ENCODE assay signal across 26 cellular contexts in genomic region chr1:168686666-168687065, GRCh38. TPM values are rescaled to one million over a fixed set of nuclear protein-coding genes. Genes with fewer than 3 reads are reported as not detected.
DNase-seq lines count a peak whose midpoint lies in the region; ATAC-seq, FAIRE-seq and TF ChIP-seq lines count a peak whose summit lies in the region.
"Had no signal": no experiment of that assay in that cellular context is flagged by ENCODE, and none has a peak within 500 bp of the region (broad histone marks: within the 10 kb centered on the region; RNA-seq: fewer than 3 reads in every experiment).

No MANE protein-coding gene starts in this region.

- no peaks in the 10 kb centered on the region for H3K9me2 ChIP-seq in hepatocyte (replicated peaks; ENCODE audit: insufficient read depth)
- H3K9me2 ChIP-seq: SK-N-SH had no signal

- peaks cover 17% of the 10 kb centered on the region for H3K27me3 Mint-ChIP-seq in activated CD4-positive, alpha-beta memory T cell treated with anti-CD3 and anti-CD28 coated beads for 36 hours
- peaks cover 8% of the 10 kb centered on the region for H3K27me3 Mint-ChIP-seq in activated naive CD8-positive, alpha-beta T cell treated with anti-CD3 and anti-CD28 coated beads, Interleukin-2, amount 50 U/mL, for 24 hours

- TF ChIP-seq CTCF in hepatocyte (IDR thresholded peaks at IDR 0.05; ENCODE audit: poor library complexity) (no peak), HepG2 (CRISPR knock-in tag; IDR thresholded peaks at IDR 0.05) (no peak)

- no peak for FAIRE-seq in HepG2 (lab: Jason Lieb, UNC)
- FAIRE-seq: GM12892, GM19239, H54, HTR-8/SVneo had no signal

- H4K20me1 ChIP-seq in hepatocyte (ENCODE audit: insufficient read depth, poor library complexity, severe bottlenecking) (no peaks in the 10 kb centered on the region), HepG2 (ENCODE audit: insufficient read depth, low read length) (no peaks in the 10 kb centered on the region)

- in situ Hi-C loops in HepG2 (cut with HindIII; ENCODE audit: extremely low pct_ligation_motif_present, low pct_unique_long_range_greater_than_20kb) = no loop called here

- H3K4me3 Mint-ChIP-seq in activated CD4-positive, alpha-beta memory T cell treated with anti-CD3 and anti-CD28 coated beads for 36 hours = no peak overlapping the region
- no peak overlapping the region for H3K4me3 Mint-ChIP-seq in activated naive CD8-positive, alpha-beta T cell treated with anti-CD3 and anti-CD28 coated beads, Interleukin-2, amount 50 U/mL, for 24 hours
- H3K4me3 Mint-ChIP-seq: CD14-positive monocyte; CD8-positive, alpha-beta memory T cell had no signal

- intact Hi-C loops in HepG2 (cut with micrococcal nuclease; ENCODE audit: unreplicated experiment) = loop anchor here (5.0 kb wide), 1 partner anchor 421 kb away; the partner anchor contains the start of gene ATP1B1
- intact Hi-C loops in activated CD4-positive, alpha-beta memory T cell treated with anti-CD3 and anti-CD28 coated beads for 36 hours (cut with micrococcal nuclease) = no loop called here

- H3K27me3 ChIP-seq in hepatocyte (no peaks in the 10 kb centered on the region), HepG2 (ENCODE audit: control insufficient read depth in 1 of 2, insufficient read depth in 2 of 2, low read length in 2 of 2) (no peaks in the 10 kb centered on the region)
- H3K27me3 ChIP-seq: BE2C, MG63 had no signal

- H3K4me1 Mint-ChIP-seq in activated CD4-positive, alpha-beta memory T cell treated with anti-CD3 and anti-CD28 coated beads for 36 hours (ENCODE audit: low read depth) = no peaks in the 10 kb centered on the region
- H3K4me1 Mint-ChIP-seq in activated naive CD8-positive, alpha-beta T cell treated with anti-CD3 and anti-CD28 coated beads, Interleukin-2, amount 50 U/mL, for 24 hours = no peaks in the 10 kb centered on the region
- H3K4me1 Mint-ChIP-seq: CD14-positive monocyte; CD8-positive, alpha-beta memory T cell had no signal

- CTCF ChIA-PET in HepG2 (lab: Yijun Ruan, JAX; ENCODE audit: low intra/inter-chr PET ratio, low total read pairs) = no interaction called here
- CTCF ChIA-PET in activated CD4-positive, alpha-beta memory T cell treated with anti-CD3 and anti-CD28 coated beads for 36 hours (lab: Charles Lee) = no interaction called here

- H3K4me3 ChIP-seq in hepatocyte (no peak overlapping the region), HepG2 (replicated peaks in 1 of 3; ENCODE audit: insufficient read depth in 1 of 3, low read depth in 2 of 3, low read length in 3 of 3) (peak overlapping the region in 1 of 3 experiments; percentile 3; a peak in 1 of 6 replicates)
- H3K4me3 ChIP-seq: MG63 had no signal

- H3K27ac ChIP-seq in hepatocyte (peak overlapping the region; percentile 88), HepG2 (ENCODE audit: extremely low read length, insufficient read depth, low read length) (peak overlapping the region; percentile 74)

- 80% methylated on average over 2 of the region's 2 CpGs for WGBS in hepatocyte (ENCODE audit: low lambda C conversion rate, missing lambda C conversion rate)
- WGBS in HepG2 (ENCODE audit: low lambda C conversion rate) = 63% methylated on average over 2 of the region's 2 CpGs

- H3K36me3 Mint-ChIP-seq in activated CD4-positive, alpha-beta memory T cell treated with anti-CD3 and anti-CD28 coated beads for 36 hours = no peaks in the 10 kb centered on the region
- no peaks in the 10 kb centered on the region for H3K36me3 Mint-ChIP-seq in activated naive CD8-positive, alpha-beta T cell treated with anti-CD3 and anti-CD28 coated beads, Interleukin-2, amount 50 U/mL, for 24 hours (ENCODE audit: low read depth)
- H3K36me3 Mint-ChIP-seq: CD14-positive monocyte had no signal

- ATAC-seq in HepG2 = peak; percentile 27
- no peak for ATAC-seq in activated naive CD8-positive, alpha-beta T cell treated with anti-CD3 and anti-CD28 coated beads, Interleukin-2, amount 50 U/mL, for 24 hours
- ATAC-seq in HG03571 (IDR thresholded peaks at IDR 0.05; ENCODE audit: unreplicated experiment) = no peak

- H3K36me3 ChIP-seq in hepatocyte (replicated peaks; ENCODE audit: insufficient read depth, low read depth) (no peaks in the 10 kb centered on the region), HepG2 (replicated peaks in 1 of 2; ENCODE audit: control insufficient read depth in 1 of 2, insufficient read depth in 2 of 2, low read length in 2 of 2) (no peaks in the 10 kb centered on the region)
- H3K36me3 ChIP-seq: BE2C, MG63 had no signal

- BruUV-seq in HepG2 (replicated peaks; lab: Mats Ljungman, UMichigan) = no TSS peak

- H3K9me3 ChIP-seq in hepatocyte (ENCODE audit: low read depth) (no peaks in the 10 kb centered on the region), HepG2 (ENCODE audit: low read length) (no peaks in the 10 kb centered on the region)
- H3K9me3 ChIP-seq: SK-N-SH had no signal

- peaks cover 5% of the 10 kb centered on the region for H3K9me3 Mint-ChIP-seq in activated CD4-positive, alpha-beta memory T cell treated with anti-CD3 and anti-CD28 coated beads for 36 hours
- peaks cover 3% of the 10 kb centered on the region for H3K9me3 Mint-ChIP-seq in activated naive CD8-positive, alpha-beta T cell treated with anti-CD3 and anti-CD28 coated beads, Interleukin-2, amount 50 U/mL, for 24 hours

- peak overlapping the region; percentile 33 for H3K9ac ChIP-seq in HepG2 (ENCODE audit: insufficient read depth, low read depth, low read length)
- H3K9ac ChIP-seq: SK-N-SH had no signal

- TF ChIP-seq RAD21 in HepG2 (CRISPR knock-in tag; IDR thresholded peaks at IDR 0.05) = no peak

- no peak overlapping the region for H3K4me2 ChIP-seq in hepatocyte
- H3K4me2 ChIP-seq in HepG2 (ENCODE audit: low read depth, low read length) = peak overlapping the region; percentile 33
- H3K4me2 ChIP-seq: SK-N-SH had no signal

- TF ChIP-seq POLR2A in HepG2 (IDR thresholded peaks at IDR 0.05; ENCODE audit: insufficient read depth in 1 of 2, low read depth in 2 of 2, low read length in 2 of 2) = no peak

- POLR2A ChIA-PET in HepG2 (lab: Yijun Ruan, JAX) = no interaction called here
- POLR2A ChIA-PET in activated CD4-positive, alpha-beta memory T cell treated with anti-CD3 and anti-CD28 coated beads for 36 hours (lab: Charles Lee) = no interaction called here

- H2AFZ ChIP-seq in hepatocyte = no peak overlapping the region
- no peak overlapping the region for H2AFZ ChIP-seq in HepG2 (ENCODE audit: low read length)

- H3K27ac Mint-ChIP-seq in activated CD4-positive, alpha-beta memory T cell treated with anti-CD3 and anti-CD28 coated beads for 36 hours = no peak overlapping the region
- no peak overlapping the region for H3K27ac Mint-ChIP-seq in activated naive CD8-positive, alpha-beta T cell treated with anti-CD3 and anti-CD28 coated beads, Interleukin-2, amount 50 U/mL, for 24 hours
- H3K27ac Mint-ChIP-seq: CD14-positive monocyte; CD8-positive, alpha-beta memory T cell had no signal

- peak; percentile 62 for DNase-seq in DMS53 treated with DMSO at 0.1 percent for 48 hours (lab: John Stamatoyannopoulos, UW; ENCODE audit: unreplicated experiment)
- DNase-seq in hepatocyte (ENCODE audit: low spot score) = peak; percentile 39
- DNase-seq in HepG2 (ENCODE audit: low spot score) = peak; percentile 65
- DNase-seq in activated CD4-positive, alpha-beta memory T cell treated with anti-CD3 and anti-CD28 coated beads for 36 hours = no peak
- DNase-seq in GM19238 (ENCODE audit: insufficient read length, low spot score) = no peak
- no peak for DNase-seq in activated naive CD8-positive, alpha-beta T cell treated with anti-CD3 and anti-CD28 coated beads, Interleukin-2, amount 50 U/mL, for 24 hours
- DNase-seq: ACHN; BE2C; CD8-positive, alpha-beta memory T cell; DMS79 treated with DMSO at 0.1 percent for 48 hours; KG1; MG63; NCI-H1105 treated with DMSO at 0.1 percent for 48 hours; NCI-H146; NCI-H1930; NCI-H2107; NCI-H524; NCI-H774; SK-N-SH; SW 1271 had no signal

- TF ChIP-seq EP300 in HepG2 (IDR thresholded peaks at IDR 0.05; ENCODE audit: low read depth in 2 of 2, low read length in 2 of 2) (no peak; a peak in 1 of 4 replicates), HepG2 (CRISPR knock-in tag; IDR thresholded peaks at IDR 0.05; ENCODE audit: borderline replicate concordance) (no peak)

- H3K79me2 ChIP-seq in hepatocyte (no peaks in the 10 kb centered on the region), HepG2 (ENCODE audit: insufficient read depth, low read length) (no peaks in the 10 kb centered on the region)

- H3K4me1 ChIP-seq in hepatocyte (ENCODE audit: insufficient read depth) = peaks cover 33% of the 10 kb centered on the region
- peaks cover 92% of the 10 kb centered on the region for H3K4me1 ChIP-seq in HepG2 (ENCODE audit: insufficient read depth, low read length)

TF ChIP-seq in HepG2, 621 proteins besides CTCF, POLR2A, EP300 and RAD21 (continues in another document):
- TF ChIP-seq MED1 (CRISPR knock-in tag; IDR thresholded peaks at IDR 0.05) = 0 out of 2 replicates have a peak, but pooled peaks have one; percentile 16
- TF ChIP-seq ZNF644 (CRISPR knock-in tag; IDR thresholded peaks at IDR 0.05; ENCODE audit: low read depth) = peak; percentile 35
- no peak for TF ChIP-seq XRCC5 (optimal IDR thresholded peaks at IDR 0.05; ENCODE audit: low read length)

RNA-seq across cellular contexts. Expression of gene DPT, which starts 42.3 kb away (rescaled TPM):
- total RNA-seq in hepatocyte (12.5 and 13.5 TPM in 2 replicates), HepG2 (2016; rRNA removed; fragmentation: Illumina TruSeq; extraction: Trizol) (not detected in 2 replicates)
- polyA plus RNA-seq in hepatocyte (8.2 and 14.6 TPM in 2 replicates), HepG2 (2011; rRNA removed) (0.04 TPM in 1 of 2 replicates, not detected in the other)
- not detected in 2 replicates for total RNA-seq in HepG2 (2016; cell fraction: cytosol; rRNA removed; fragmentation: Illumina TruSeq; extraction: Trizol; ENCODE audit: low read depth)
- total RNA-seq in HepG2 (2016; cell fraction: insoluble cytoplasmic fraction; rRNA removed; fragmentation: Illumina TruSeq; extraction: Trizol) = not detected in 2 replicates
- not detected in 2 replicates for total RNA-seq in HepG2 (2016; cell fraction: membrane; rRNA removed; fragmentation: Illumina TruSeq; extraction: Trizol)
- total RNA-seq in HepG2 (2016; cell fraction: nucleus; rRNA removed; fragmentation: Illumina TruSeq; extraction: Trizol) = not detected in 2 replicates
- not detected in 2 replicates for polyA plus RNA-seq in HepG2 (2011; cell fraction: cytosol; rRNA removed)
- not detected in 2 replicates for polyA plus RNA-seq in HepG2 (2011; cell fraction: nucleus; rRNA removed)
- polyA plus RNA-seq in HepG2 (2012) = not detected in 2 replicates
- polyA plus RNA-seq in HepG2 (2016; cell fraction: cytosol; fragmentation: Illumina TruSeq; extraction: Trizol; ENCODE audit: low read depth) = not detected in 2 replicates
- polyA plus RNA-seq in HepG2 (2016; cell fraction: insoluble cytoplasmic fraction; fragmentation: Illumina TruSeq; extraction: Trizol; ENCODE audit: low read depth) = not detected in 2 replicates
- polyA plus RNA-seq in HepG2 (2016; cell fraction: membrane; fragmentation: Illumina TruSeq; extraction: Trizol; ENCODE audit: low read depth) = not detected in 2 replicates
- not detected in 2 replicates for polyA plus RNA-seq in HepG2 (2016; cell fraction: nucleus; fragmentation: Illumina TruSeq; extraction: Trizol; ENCODE audit: insufficient read depth, low read depth)
- polyA minus RNA-seq in HepG2 (2011; rRNA and poly(A)+ RNA removed; ENCODE audit: low replicate concordance) = not detected in 2 replicates
- not detected in 2 replicates for polyA minus RNA-seq in HepG2 (2011; cell fraction: cytosol; rRNA and poly(A)+ RNA removed)
- polyA minus RNA-seq in HepG2 (2011; cell fraction: nucleus; rRNA and poly(A)+ RNA removed) = not detected in 2 replicates
- not detected for total RNA-seq in activated CD4-positive, alpha-beta memory T cell treated with anti-CD3 and anti-CD28 coated beads for 36 hours
- total RNA-seq: CD8-positive, alpha-beta memory T cell had no signal
- polyA plus RNA-seq: CD14-positive monocyte; CD8-positive, alpha-beta memory T cell had no signal

Comparison
In these comparisons a context has a peak if more than half of its experiments do, and no peak if none do; other contexts are left out.
1. DNase-seq: peak in DMS53 treated with DMSO at 0.1 percent for 48 hours (single experiment), hepatocyte (single experiment) and HepG2 (single experiment); none in activated CD4-positive, alpha-beta memory T cell treated with anti-CD3 and anti-CD28 coated beads for 36 hours (single experiment), GM19238 (single experiment) and activated naive CD8-positive, alpha-beta T cell treated with anti-CD3 and anti-CD28 coated beads, Interleukin-2, amount 50 U/mL, for 24 hours (single experiment).
2. RNA of gene DPT, which starts 42.3 kb away (total RNA-seq): 12.5 to 13.5 TPM in hepatocyte; not detected in HepG2 and not detected in activated CD4-positive, alpha-beta memory T cell treated with anti-CD3 and anti-CD28 coated beads for 36 hours; every median in the first group is over 10 times any median in the second.